23 cellular contexts compared by ENCODE assay signal in genomic region chr3:131277836-131278497, GRCh38.
DNase-seq lines count a peak whose midpoint lies in the region; ATAC-seq and TF ChIP-seq lines count a peak whose summit lies in the region.
"Had no signal": no experiment of that assay in that cellular context is flagged by ENCODE, and none has a peak within 500 bp of the region (broad histone marks: within the 10 kb centered on the region; RNA-seq: fewer than 3 reads in every experiment).

No MANE protein-coding gene starts in this region.

- no peak for ATAC-seq in HG03432 (IDR thresholded peaks at IDR 0.05; ENCODE audit: unreplicated experiment)
- no peak for ATAC-seq in GM18870 (IDR thresholded peaks at IDR 0.05; ENCODE audit: unreplicated experiment)
- no peak for ATAC-seq in GM18907 (IDR thresholded peaks at IDR 0.05; ENCODE audit: unreplicated experiment)
- ATAC-seq: Panc1, sciatic nerve, T-helper 17 cell, WTC11 had no signal

- in situ Hi-C loops in brain microvascular endothelial cell (cut with HindIII; ENCODE audit: low pct_ligation_motif_present, low sequenced_read_pairs), result no loop called here

- H3K36me3 ChIP-seq in A673 (ENCODE audit: insufficient read depth, low read length, poor library complexity, severe bottlenecking) (no peaks in the 10 kb centered on the region), brain microvascular endothelial cell (replicated peaks) (no peaks in the 10 kb centered on the region), tibial artery (no peaks in the 10 kb centered on the region)
- H3K36me3 ChIP-seq: ovary, SJSA1, suprapubic skin had no signal

- H3K9me3 ChIP-seq in A673 (ENCODE audit: low read depth, low read length, poor library complexity, severe bottlenecking) (no peaks in the 10 kb centered on the region), tibial artery (no peaks in the 10 kb centered on the region)
- H3K9me3 ChIP-seq: ovary, SJSA1, suprapubic skin had no signal

- DNase-seq in A673 (ENCODE audit: low spot score) (peak; percentile 19), HS-5 (ENCODE audit: low read depth) (peak; percentile 8), brain microvascular endothelial cell (peak; percentile 11), iPS-NIHi7 (ENCODE audit: extremely low spot score) (peak; percentile 1), tibial artery (no peak)
- DNase-seq: activated CD4-positive, alpha-beta T cell treated with anti-CD3 and anti-CD28 coated beads, Interleukin-2, amount 50 U/mL, for 48 hours; amniotic stem cell; GOT3; naive B cell; NCI-H1105; NCI-H2081; ovary; T-helper 17 cell had no signal

- no TSS peak for BruUV-seq in A673 (replicated peaks; lab: Mats Ljungman, UMichigan)

- H3K4me3 ChIP-seq in A673 (ENCODE audit: low read depth, low read length, poor library complexity, severe bottlenecking) (no peak overlapping the region), brain microvascular endothelial cell (ENCODE audit: low read depth, low read length) (no peak overlapping the region), tibial artery (no peak overlapping the region)
- H3K4me3 ChIP-seq: hepatocyte, ovary, SJSA1, suprapubic skin had no signal

- POLR2A ChIA-PET in A673 (lab: Charles Lee; ENCODE audit: low non-redundant PET), result no interaction called here

- intact Hi-C loops in A673 (cut with micrococcal nuclease; ENCODE audit: unreplicated experiment) (no loop called here), tibial artery (cut with DNase I; ENCODE audit: low total_unique reads) (no loop called here)

- H3K27ac ChIP-seq in A673 (ENCODE audit: low read depth, low read length, poor library complexity, severe bottlenecking) (no peak overlapping the region), brain microvascular endothelial cell (no peak overlapping the region), tibial artery (no peak overlapping the region)
- H3K27ac ChIP-seq: C4-2B, hepatocyte, ovary, SJSA1, suprapubic skin had no signal

- H3K27me3 ChIP-seq in A673 (replicated peaks; ENCODE audit: insufficient read depth, low read depth, low read length, poor library complexity), result no peaks in the 10 kb centered on the region
- H3K27me3 ChIP-seq in brain microvascular endothelial cell (replicated peaks), result no peaks in the 10 kb centered on the region
- H3K27me3 ChIP-seq in tibial artery, result no peaks in the 10 kb centered on the region
- H3K27me3 ChIP-seq: hepatocyte, ovary, SJSA1, suprapubic skin had no signal

- no peak for TF ChIP-seq CTCF in A673 (conservative IDR thresholded peaks at IDR 0.05; ENCODE audit: low read depth, low read length)
- TF ChIP-seq CTCF in brain microvascular endothelial cell (IDR thresholded peaks at IDR 0.05; ENCODE audit: low read depth, low read length, missing control alignments), result no peak
- no peak for TF ChIP-seq CTCF in tibial artery (IDR thresholded peaks at IDR 0.05)

- CTCF ChIA-PET in A673 (lab: Charles Lee), result no interaction called here

- H3K4me1 ChIP-seq in A673 (ENCODE audit: insufficient read depth, low read length, poor library complexity, severe bottlenecking) (no peaks in the 10 kb centered on the region), tibial artery (peaks cover 0 to 3% (median 1%) of the 10 kb centered on the region in 4 donors)
- H3K4me1 ChIP-seq: SJSA1, suprapubic skin had no signal

Comparison
In these comparisons a context has a peak if more than half of its experiments do, and no peak if none do; other contexts are left out.
1. DNase-seq: peak in A673 (single experiment), HS-5 (single experiment), brain microvascular endothelial cell (single experiment) and iPS-NIHi7 (single experiment); none in tibial artery (0 of 2).